Comparison of ENCODE assay signal across 20 cellular contexts in genomic region chr19:7676376-7676775, GRCh38. TPM values are rescaled to one million over a fixed set of nuclear protein-coding genes. Genes with fewer than 3 reads are reported as not detected.
DNase-seq lines count a peak whose midpoint lies in the region; ATAC-seq and TF ChIP-seq lines count a peak whose summit lies in the region.
"Had no signal": no experiment of that assay in that cellular context is flagged by ENCODE, and none has a peak within 500 bp of the region (broad histone marks: within the 10 kb centered on the region; RNA-seq: fewer than 3 reads in every experiment).

No MANE protein-coding gene starts in this region.

- H3K4me3 Mint-ChIP-seq in T-helper 1 cell treated with Interleukin-12 subunit alpha and Interleukin-12 subunit beta and Interleukin-4 antibody, amounts not matched to agents 30 μg/mL and 1 μg/mL, for 36 hours: peak overlapping the region; percentile 31
- H3K4me3 Mint-ChIP-seq: activated naive CD8-positive, alpha-beta T cell had no signal

- H3K4me1 Mint-ChIP-seq in T-helper 1 cell treated with Interleukin-12 subunit alpha and Interleukin-12 subunit beta and Interleukin-4 antibody, amounts not matched to agents 30 μg/mL and 1 μg/mL, for 36 hours (ENCODE audit: low read depth): peaks cover 31% of the 10 kb centered on the region

- no peak overlapping the region for H3K4me2 ChIP-seq in osteoblast (ENCODE audit: insufficient read depth, low read length)

- peaks cover 7% of the 10 kb centered on the region for H3K79me2 ChIP-seq in osteoblast (ENCODE audit: insufficient read depth, low read length)

- H3K4me1 ChIP-seq in osteoblast (ENCODE audit: insufficient read depth, low read length): peaks cover 5% of the 10 kb centered on the region

- H4K20me1 ChIP-seq in osteoblast (ENCODE audit: insufficient read depth, low read length): no peaks in the 10 kb centered on the region

- H3K27ac Mint-ChIP-seq in T-helper 1 cell treated with Interleukin-12 subunit alpha and Interleukin-12 subunit beta and Interleukin-4 antibody, amounts not matched to agents 30 μg/mL and 1 μg/mL, for 36 hours: no peak overlapping the region
- H3K27ac Mint-ChIP-seq: activated naive CD8-positive, alpha-beta T cell; progenitor cell of endocrine pancreas had no signal

- no peaks in the 10 kb centered on the region for H3K9me3 Mint-ChIP-seq in T-helper 1 cell treated with Interleukin-12 subunit alpha and Interleukin-12 subunit beta and Interleukin-4 antibody, amounts not matched to agents 30 μg/mL and 1 μg/mL, for 36 hours

- peaks cover 5% of the 10 kb centered on the region for H3K27me3 ChIP-seq in osteoblast (ENCODE audit: insufficient read depth, low read length)

- DNase-seq in T-helper 1 cell: no peak
- DNase-seq in MV-4-11 (lab: John Stamatoyannopoulos, UW): peak; percentile 96
- DNase-seq in UCSD-AML1 (lab: John Stamatoyannopoulos, UW; ENCODE audit: unreplicated experiment): peak; percentile 81
- DNase-seq in osteoblast (ENCODE audit: insufficient read length, low spot score, missing footprints): peak; percentile 14
- no peak for DNase-seq in RPMI8226
- DNase-seq in sciatic nerve (ENCODE audit: low spot score): no peak
- DNase-seq: activated CD8-positive, alpha-beta memory T cell treated with anti-CD3 and anti-CD28 coated beads, Interleukin-2, amount 50 U/mL, for 4 hours; CD4-positive, alpha-beta memory T cell; NCI-H2107; SHP77; stimulated activated CD4-positive, alpha-beta T cell treated with anti-CD3 and anti-CD28 coated beads, Interleukin-12 subunit alpha, Interleukin-12 subunit beta, amount 100 ng/mL, for 4 hours had no signal

- intact Hi-C loops in sciatic nerve (cut with DNase I): no loop called here

- no peaks in the 10 kb centered on the region for H3K9me3 ChIP-seq in osteoblast (ENCODE audit: low read depth, low read length)

- ATAC-seq in sciatic nerve (no peak), SK-N-SH treated with all-trans-retinoic acid at 6 μM for 48 hours (no peak)
- ATAC-seq: heart left ventricle had no signal

- TF ChIP-seq CTCF in osteoblast (IDR thresholded peaks at IDR 0.05; ENCODE audit: extremely low read depth, low read depth, low read length): no peak

- H3K36me3 ChIP-seq in osteoblast (ENCODE audit: insufficient read depth, low read length): no peaks in the 10 kb centered on the region
- H3K36me3 ChIP-seq: heart left ventricle had no signal

- H3K27me3 Mint-ChIP-seq in T-helper 1 cell treated with Interleukin-12 subunit alpha and Interleukin-12 subunit beta and Interleukin-4 antibody, amounts not matched to agents 30 μg/mL and 1 μg/mL, for 36 hours (ENCODE audit: low read depth): peaks cover 34% of the 10 kb centered on the region

- no peaks in the 10 kb centered on the region for H3K36me3 Mint-ChIP-seq in T-helper 1 cell treated with Interleukin-12 subunit alpha and Interleukin-12 subunit beta and Interleukin-4 antibody, amounts not matched to agents 30 μg/mL and 1 μg/mL, for 36 hours (ENCODE audit: low read depth)
- H3K36me3 Mint-ChIP-seq: activated naive CD8-positive, alpha-beta T cell had no signal

- no peak overlapping the region for H2AFZ ChIP-seq in osteoblast (ENCODE audit: low read length)

- no peak overlapping the region for H3K27ac ChIP-seq in osteoblast (ENCODE audit: low read depth, low read length)
- H3K27ac ChIP-seq: 22Rv1, heart left ventricle had no signal

- no peak overlapping the region for H3K4me3 ChIP-seq in osteoblast (ENCODE audit: insufficient read depth, low read length)
- H3K4me3 ChIP-seq: heart left ventricle had no signal

TF ChIP-seq in SK-N-SH treated with all-trans-retinoic acid at 6 μM for 48 hours, 23 proteins besides CTCF, POLR2A, EP300 and RAD21:
- no peak for TF ChIP-seq CSRNP3 (CRISPR knock-in tag; IDR thresholded peaks at IDR 0.05)
- TF ChIP-seq ZC3H10 (CRISPR knock-in tag; IDR thresholded peaks at IDR 0.05): no peak
- no peak for TF ChIP-seq PPARA (CRISPR knock-in tag; IDR thresholded peaks at IDR 0.05; ENCODE audit: borderline replicate concordance)
- no peak for TF ChIP-seq ZFP30 (CRISPR knock-in tag; IDR thresholded peaks at IDR 0.05)

RNA-seq across cellular contexts. Expression of gene MCEMP1, which starts 0.5 kb away (rescaled TPM):
- not detected in 2 replicates for total RNA-seq in osteoblast
- total RNA-seq in sciatic nerve: 2.6 TPM
- total RNA-seq: bronchial epithelial cell; CD4-positive, alpha-beta memory T cell; Daoy; kidney epithelial cell; progenitor cell of endocrine pancreas had no signal

RNA-seq across cellular contexts. Expression of gene TRAPPC5, which starts 4.3 kb away (rescaled TPM):
- total RNA-seq in osteoblast (23.3 and 26.4 TPM in 2 replicates), sciatic nerve (58.0 TPM)

RNA-seq across cellular contexts. Expression of gene RETN, which starts 7.5 kb away (rescaled TPM):
- not detected in 2 replicates for total RNA-seq in osteoblast
- 1.1 TPM for total RNA-seq in sciatic nerve
- total RNA-seq: bronchial epithelial cell; CD4-positive, alpha-beta memory T cell; Daoy; progenitor cell of endocrine pancreas had no signal

RNA-seq across cellular contexts. Expression of gene FCER2, which starts 25.6 kb away (rescaled TPM):
- total RNA-seq in osteoblast (not detected in 2 replicates), sciatic nerve (3.7 TPM)
- total RNA-seq: bronchial epithelial cell; CD4-positive, alpha-beta memory T cell; Daoy; kidney epithelial cell; progenitor cell of endocrine pancreas had no signal

RNA-seq across cellular contexts. Expression of gene STXBP2, which starts 39.5 kb away (rescaled TPM):
- total RNA-seq in osteoblast (1.2 and 3.3 TPM in 2 replicates), sciatic nerve (30.1 TPM)

Comparison
In these comparisons a context has a peak if more than half of its experiments do, and no peak if none do; other contexts are left out.
1. DNase-seq: peak in MV-4-11 (single experiment), UCSD-AML1 (single experiment) and osteoblast (single experiment); none in T-helper 1 cell (0 of 5), RPMI8226 (single experiment) and sciatic nerve (single experiment).